ENCODE assay signal across 1 cellular context in the genomic region with DNA sequence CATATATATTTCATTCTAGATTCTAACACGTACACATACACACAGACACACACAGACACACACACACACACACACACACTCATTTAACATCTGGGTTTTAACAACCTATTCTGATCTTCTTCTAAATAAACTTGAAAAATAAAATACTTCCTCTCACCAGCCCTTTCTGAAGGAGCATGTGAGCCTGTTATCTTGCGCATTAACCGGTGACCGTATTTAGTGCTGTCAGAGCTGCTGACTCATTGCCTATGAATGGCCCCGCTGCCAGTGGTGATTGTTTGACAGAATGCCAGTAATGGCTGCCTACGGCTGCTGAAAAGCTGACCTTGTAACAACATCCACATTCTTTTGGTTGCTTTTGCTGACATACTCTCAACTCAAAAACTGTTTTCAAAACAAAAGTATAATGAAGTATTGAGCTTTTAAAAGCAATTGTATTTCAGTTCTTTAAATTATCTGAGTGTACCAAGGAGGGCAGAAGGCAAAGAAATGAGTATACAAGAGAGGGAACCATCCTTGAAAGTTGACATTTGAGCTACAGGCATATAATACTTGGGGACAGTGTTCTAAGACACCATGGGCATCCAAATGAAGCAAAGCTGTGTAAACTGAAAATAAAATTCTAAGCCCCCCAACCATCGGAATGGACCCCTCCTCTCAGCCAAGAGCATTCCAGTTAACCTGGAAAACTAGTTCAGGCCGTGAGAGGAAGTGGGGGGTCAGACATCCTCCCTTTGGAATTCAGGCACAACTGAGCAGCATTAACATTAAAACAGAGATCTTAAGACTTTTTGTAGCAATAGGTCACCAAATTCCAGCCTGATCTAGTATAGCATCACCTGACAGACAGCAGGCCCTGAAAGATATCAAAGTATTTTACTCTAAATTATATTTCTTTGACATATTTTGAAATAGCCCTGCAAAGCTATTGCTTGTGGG.
TF ChIP-seq lines count a peak whose summit lies in the region.

No MANE protein-coding gene starts in this region.

TF ChIP-seq in endothelial cell of umbilical vein, 7 proteins besides CTCF, POLR2A, EP300 and RAD21:
- peak; percentile 96 for TF ChIP-seq FOS (IDR thresholded peaks at IDR 0.05; ENCODE audit: borderline replicate concordance, insufficient read depth, low read length)
- TF ChIP-seq JUN (IDR thresholded peaks at IDR 0.05; ENCODE audit: borderline replicate concordance, insufficient read depth, insufficient read length, low read depth), result peak; percentile 88
- peak; percentile 53 for TF ChIP-seq GATA2 (IDR thresholded peaks at IDR 0.05; ENCODE audit: insufficient read depth, insufficient read length, low read depth, low read length)
- TF ChIP-seq, protein P1, sequence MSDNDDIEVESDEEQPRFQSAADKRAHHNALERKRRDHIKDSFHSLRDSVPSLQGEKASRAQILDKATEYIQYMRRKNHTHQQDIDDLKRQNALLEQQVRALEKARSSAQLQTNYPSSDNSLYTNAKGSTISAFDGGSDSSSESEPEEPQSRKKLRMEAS (IDR thresholded peaks at IDR 0.05; ENCODE audit: insufficient read depth, insufficient read length), result no peak
- TF ChIP-seq MYC (IDR thresholded peaks at IDR 0.05; ENCODE audit: low read depth, low read length), result peak; percentile 7
- TF ChIP-seq EZH2 (IDR thresholded peaks at IDR 0.05; ENCODE audit: borderline replicate concordance, low read depth, low read length, severe bottlenecking), result no peak
- peak; percentile 73 for TF ChIP-seq POLR2AphosphoS5 (IDR thresholded peaks at IDR 0.05; ENCODE audit: insufficient read depth, low read depth, low read length)
